ENCODE assay signal across 8 cellular contexts in genomic region chr19:47305309-47305751, GRCh38. TPM values are rescaled to one million over a fixed set of nuclear protein-coding genes. Genes with fewer than 3 reads are reported as not detected.
DNase-seq lines count a peak whose midpoint lies in the region; ATAC-seq and TF ChIP-seq lines count a peak whose summit lies in the region.

No MANE protein-coding gene starts in this region.

- no peaks in the 10 kb centered on the region for H3K27me3 ChIP-seq in iPS-15b (ENCODE audit: control insufficient read depth, insufficient read depth, low read length)
- peaks cover 0 to 40% (median 0%) of the 10 kb centered on the region in 7 donors for H3K27me3 ChIP-seq in spleen (replicated peaks in 1 of 7)

- H3K9me3 ChIP-seq in iPS-15b (ENCODE audit: control insufficient read depth, insufficient read depth, low read length) (no peaks in the 10 kb centered on the region), spleen (no peaks in the 10 kb centered on the region)

- H3K4me1 ChIP-seq in iPS-15b (ENCODE audit: control insufficient read depth, insufficient read depth, low read length) (no peaks in the 10 kb centered on the region), spleen (peaks cover 0 to 48% (median 12%) of the 10 kb centered on the region in 6 donors)

- WGBS in spleen, 5 donors = 6 to 9% (median 7%) methylated on average over 14 of the region's 14 CpGs

- H3K27ac ChIP-seq in spleen = peak overlapping the region in 1 of 8 donors; percentile 61

- H3K36me3 ChIP-seq in iPS-15b (ENCODE audit: control insufficient read depth, insufficient read depth, low read length) (no peaks in the 10 kb centered on the region), spleen (no peaks in the 10 kb centered on the region)

- intact Hi-C loops in spleen (cut with DNase I; ENCODE audit: low total_unique reads) = no loop called here

- peak; percentile 77 for TF ChIP-seq CTCF in LNCaP clone FGC (IDR thresholded peaks at IDR 0.05; ENCODE audit: control insufficient read depth, extremely low read depth, insufficient read depth)
- TF ChIP-seq CTCF in spleen (IDR thresholded peaks at IDR 0.05 in 8 of 11, conservative IDR thresholded peaks at IDR 0.05 in 3 of 11) = peak; percentile 78 to 96 (median 88)

- peak; percentile 80 for DNase-seq in Daoy (ENCODE audit: low read depth)
- peak; percentile 10 for DNase-seq in LNCaP clone FGC (ENCODE audit: low read depth)
- peak; percentile 9 to 60 for DNase-seq in SW 1271 (lab: John Stamatoyannopoulos, UW)
- peak; percentile 91 for DNase-seq in amniotic stem cell (lab: John Stamatoyannopoulos, UW)
- peak; percentile 88 for DNase-seq in spleen

- H3K4me3 ChIP-seq in LNCaP clone FGC (ENCODE audit: low read depth, low read length) (no peak overlapping the region), iPS-15b (ENCODE audit: low read depth, low read length) (peak overlapping the region; percentile 9), spleen (no peak overlapping the region)

- ATAC-seq in GM19324 (IDR thresholded peaks at IDR 0.05; ENCODE audit: low FRiP score, unreplicated experiment) (no peak), HG02759 (IDR thresholded peaks at IDR 0.05; ENCODE audit: unreplicated experiment) (no peak)

- H3K9ac ChIP-seq in iPS-15b (ENCODE audit: low read depth, low read length) = no peak overlapping the region

- no peak for TF ChIP-seq POLR2A in spleen (IDR thresholded peaks at IDR 0.05)

RNA-seq across cellular contexts. Expression of gene C5AR1, which starts 4.3 kb away (rescaled TPM):
- total RNA-seq in Daoy (2014; rRNA removed; shearing (Covaris generic)) = not detected in 2 replicates
- total RNA-seq in spleen = 100 to 1,000 TPM in 1 of 7 donors, 10 to 100 TPM in 6; 33.1 to 124 (median 64.0) TPM
- 1 to 10 TPM; 4.0 to 9.4 (median 4.6) TPM for polyA plus RNA-seq in spleen

RNA-seq across cellular contexts. Expression of gene C5AR2, which starts 26.6 kb away (rescaled TPM):
- 0.17 TPM in 1 of 2 replicates, not detected in the other for total RNA-seq in Daoy (2014; rRNA removed; shearing (Covaris generic))
- total RNA-seq in spleen = 10 to 100 TPM; 24.7 to 55.7 (median 28.3) TPM
- polyA plus RNA-seq in spleen = 1 to 10 TPM; 1.3 to 2.7 (median 1.5) TPM

RNA-seq across cellular contexts. Expression of gene INAFM1, which starts 30.6 kb away (rescaled TPM):
- 3.5 and 6.0 TPM in 2 replicates for total RNA-seq in Daoy (2014; rRNA removed; shearing (Covaris generic))
- total RNA-seq in spleen = 10 to 100 TPM in 4 of 7 donors, 1 to 10 TPM in 3; 3.9 to 19.8 (median 13.8) TPM
- 10 to 100 TPM in 2 of 3 donors, 1 to 10 TPM in 1; 8.1 to 12.9 (median 11.3) TPM for polyA plus RNA-seq in spleen

RNA-seq across cellular contexts. Expression of gene DHX34, which starts 43.8 kb away (rescaled TPM):
- 29.7 and 30.5 TPM in 2 replicates for total RNA-seq in Daoy (2014; rRNA removed; shearing (Covaris generic))
- total RNA-seq in spleen = 10 to 100 TPM; 19.5 to 34.8 (median 27.0) TPM
- polyA plus RNA-seq in spleen = 10 to 100 TPM in 2 of 3 donors, 1 to 10 TPM in 1; 8.4 to 18.5 (median 13.1) TPM

RNA-seq across cellular contexts. Expression of gene CCDC9, which starts 49.0 kb away (rescaled TPM):
- 8.0 and 8.6 TPM in 2 replicates for total RNA-seq in Daoy (2014; rRNA removed; shearing (Covaris generic))
- total RNA-seq in spleen = 10 to 100 TPM; 13.0 to 43.0 (median 32.6) TPM
- 10 to 100 TPM; 11.0 to 38.7 (median 15.9) TPM for polyA plus RNA-seq in spleen

Comparison
In these comparisons a context has a peak if more than half of its experiments do, and no peak if none do; other contexts are left out.
1. DNase-seq: peak in every context shown above with its lines; median percentile 91 in amniotic stem cell; 88 in spleen; 80 in Daoy; 34 in SW 1271; 10 in LNCaP clone FGC.
2. RNA of gene C5AR1, which starts 4.3 kb away (total RNA-seq): 33.1 to 124 TPM in spleen; not detected in Daoy; every median in the first group is over 10 times any median in the second.
3. RNA of gene C5AR2, which starts 26.6 kb away (total RNA-seq): 24.7 to 55.7 TPM in spleen; 0.17 TPM in Daoy; every median in the first group is over 10 times any median in the second.